ENCODE assay signal across 1 cellular context in the genomic region with DNA sequence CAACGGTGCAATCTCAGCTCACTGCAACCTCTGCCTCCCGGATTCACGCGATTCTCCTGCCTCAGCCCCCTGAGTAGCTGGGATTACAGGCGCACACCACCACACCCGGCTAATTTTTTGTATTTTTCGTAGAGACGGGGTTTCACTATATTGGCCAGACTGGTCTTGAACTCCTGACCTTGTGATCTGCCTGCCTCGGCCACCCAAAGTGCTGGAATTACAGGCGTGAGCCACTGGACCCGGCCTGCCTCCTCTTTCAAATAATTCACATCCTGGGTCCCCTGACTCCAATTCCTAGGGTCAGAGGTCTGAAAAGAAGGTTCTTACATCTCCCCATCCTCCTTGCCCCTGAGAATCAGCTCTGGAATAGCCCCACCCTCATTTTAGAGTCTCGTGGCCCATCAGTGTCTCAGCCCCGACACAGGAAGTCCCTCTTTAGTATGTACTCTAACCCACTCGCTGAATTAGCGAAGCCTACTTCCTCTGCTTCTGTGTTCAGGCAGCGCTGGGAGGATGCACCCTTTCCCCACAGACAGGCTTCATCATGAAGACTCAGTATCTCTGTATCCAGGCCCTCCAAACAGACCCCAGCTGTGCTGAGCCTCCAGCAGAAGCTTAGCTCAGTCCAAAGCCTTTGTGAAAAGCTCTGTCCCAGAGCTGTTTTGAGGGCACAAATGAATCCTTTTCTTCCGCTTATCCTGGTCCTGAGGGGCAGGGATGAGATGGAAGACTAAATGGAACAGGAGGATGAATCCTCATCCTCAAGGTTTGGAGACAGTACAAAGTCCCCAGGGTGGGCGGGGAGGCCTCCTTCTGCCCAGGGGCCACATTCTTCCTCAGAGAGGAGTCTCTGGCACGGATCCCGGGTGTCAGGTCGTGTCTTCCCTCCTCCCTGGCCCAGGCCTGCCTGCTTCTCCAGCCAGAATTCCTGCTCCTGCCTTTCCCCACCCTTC.
TF ChIP-seq lines count a peak whose summit lies in the region.

No MANE protein-coding gene starts in this region.

TF ChIP-seq in SK-N-SH treated with all-trans-retinoic acid at 6 μM for 48 hours, 23 proteins besides CTCF, POLR2A, EP300 and RAD21 (continued from another document):
- TF ChIP-seq, protein P1, sequence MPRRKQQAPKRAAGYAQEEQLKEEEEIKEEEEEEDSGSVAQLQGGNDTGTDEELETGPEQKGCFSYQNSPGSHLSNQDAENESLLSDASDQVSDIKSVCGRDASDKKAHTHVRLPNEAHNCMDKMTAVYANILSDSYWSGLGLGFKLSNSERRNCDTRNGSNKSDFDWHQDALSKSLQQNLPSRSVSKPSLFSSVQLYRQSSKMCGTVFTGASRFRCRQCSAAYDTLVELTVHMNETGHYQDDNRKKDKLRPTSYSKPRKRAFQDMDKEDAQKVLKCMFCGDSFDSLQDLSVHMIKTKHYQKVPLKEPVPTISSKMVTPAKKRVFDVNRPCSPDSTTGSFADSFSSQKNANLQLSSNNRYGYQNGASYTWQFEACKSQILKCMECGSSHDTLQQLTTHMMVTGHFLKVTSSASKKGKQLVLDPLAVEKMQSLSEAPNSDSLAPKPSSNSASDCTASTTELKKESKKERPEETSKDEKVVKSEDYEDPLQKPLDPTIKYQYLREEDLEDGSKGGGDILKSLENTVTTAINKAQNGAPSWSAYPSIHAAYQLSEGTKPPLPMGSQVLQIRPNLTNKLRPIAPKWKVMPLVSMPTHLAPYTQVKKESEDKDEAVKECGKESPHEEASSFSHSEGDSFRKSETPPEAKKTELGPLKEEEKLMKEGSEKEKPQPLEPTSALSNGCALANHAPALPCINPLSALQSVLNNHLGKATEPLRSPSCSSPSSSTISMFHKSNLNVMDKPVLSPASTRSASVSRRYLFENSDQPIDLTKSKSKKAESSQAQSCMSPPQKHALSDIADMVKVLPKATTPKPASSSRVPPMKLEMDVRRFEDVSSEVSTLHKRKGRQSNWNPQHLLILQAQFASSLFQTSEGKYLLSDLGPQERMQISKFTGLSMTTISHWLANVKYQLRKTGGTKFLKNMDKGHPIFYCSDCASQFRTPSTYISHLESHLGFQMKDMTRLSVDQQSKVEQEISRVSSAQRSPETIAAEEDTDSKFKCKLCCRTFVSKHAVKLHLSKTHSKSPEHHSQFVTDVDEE (CRISPR knock-in tag; IDR thresholded peaks at IDR 0.05) = no peak
- no peak for TF ChIP-seq ZNF8 (CRISPR knock-in tag; IDR thresholded peaks at IDR 0.05)
